In genomic region chr15:50353999-50354837, GRCh38 we compare ENCODE assay signal across 8 cellular contexts. TPM values are rescaled to one million over a fixed set of nuclear protein-coding genes. Genes with fewer than 3 reads are reported as not detected.
A peak's percentile ranks its signal among the peaks of the same experiment; 100 is the strongest.
DNase-seq lines count a peak whose midpoint lies in the region; ATAC-seq, FAIRE-seq and TF ChIP-seq lines count a peak whose summit lies in the region.

No MANE protein-coding gene starts in this region.

- no peaks in the 10 kb centered on the region for H3K27me3 ChIP-seq in Caco-2 (replicated peaks; ENCODE audit: control insufficient read depth, insufficient read depth, low read length)
- no peaks in the 10 kb centered on the region for H3K27me3 ChIP-seq in heart right ventricle
- H3K27me3 ChIP-seq in upper lobe of right lung, result no peaks in the 10 kb centered on the region

- peaks cover 51% of the 10 kb centered on the region for H3K36me3 Mint-ChIP-seq in Caco-2 (ENCODE audit: insufficient read depth, unreplicated experiment)

- ATAC-seq in GM19467 (IDR thresholded peaks at IDR 0.05; ENCODE audit: unreplicated experiment) (peak; percentile 28), heart right ventricle (peak; percentile 20 to 76 (median 40)), upper lobe of right lung (peak; percentile 57)

- no peaks in the 10 kb centered on the region for H3K27me3 Mint-ChIP-seq in Caco-2 (ENCODE audit: insufficient read depth, unreplicated experiment)

- H3K4me1 ChIP-seq in Caco-2, result peaks cover 16% of the 10 kb centered on the region
- peaks cover 0 to 74% (median 58%) of the 10 kb centered on the region in 9 donors for H3K4me1 ChIP-seq in heart right ventricle
- H3K4me1 ChIP-seq in upper lobe of right lung, result peaks cover 46% of the 10 kb centered on the region

- peak overlapping the region; percentile 97 for H3K27ac Mint-ChIP-seq in Caco-2 (ENCODE audit: unreplicated experiment)

- no peaks in the 10 kb centered on the region for H3K9me3 ChIP-seq in Caco-2
- no peaks in the 10 kb centered on the region for H3K9me3 ChIP-seq in heart right ventricle
- H3K9me3 ChIP-seq in upper lobe of right lung, result no peaks in the 10 kb centered on the region

- H3K4me3 ChIP-seq in Caco-2 (ENCODE audit: low read depth, low read length), result peak overlapping the region; percentile 91
- peak overlapping the region; percentile 61 to 97 (median 94) for H3K4me3 ChIP-seq in heart right ventricle
- H3K4me3 ChIP-seq in upper lobe of right lung, result peak overlapping the region; percentile 82

- peaks cover 28% of the 10 kb centered on the region for H3K4me1 Mint-ChIP-seq in Caco-2 (ENCODE audit: low read depth, unreplicated experiment)

- no TSS peak for BruUV-seq in Caco-2 (replicated peaks; lab: Mats Ljungman, UMichigan)

- peak overlapping the region; percentile 93 for H3K4me3 Mint-ChIP-seq in Caco-2 (ENCODE audit: unreplicated experiment)

- H3K36me3 ChIP-seq in Caco-2 (ENCODE audit: control insufficient read depth, insufficient read depth, low read length), result no peaks in the 10 kb centered on the region; the same call in 1 of the 2 replicates
- peaks cover 0 to 23% (median 0%) of the 10 kb centered on the region in 9 donors for H3K36me3 ChIP-seq in heart right ventricle
- no peaks in the 10 kb centered on the region for H3K36me3 ChIP-seq in upper lobe of right lung

- H3K9me3 Mint-ChIP-seq in Caco-2 (ENCODE audit: unreplicated experiment), result no peaks in the 10 kb centered on the region

- CTCF ChIA-PET in Caco-2 (lab: Charles Lee), result no interaction called here

- intact Hi-C loops in Caco-2 (cut with micrococcal nuclease; ENCODE audit: unreplicated experiment) (no loop called here), heart right ventricle (cut with DNase I) (loop anchor here in 2 of 10 donors (1.0 to 2.0 kb wide), 2 partner anchors 70 to 71 kb away; partner anchors contain the start of gene USP8 (in 2 of the 2)), posterior vena cava (cut with DNase I) (loop anchor here in 1 of 2 donors (10.0 kb wide), 1 partner anchor 71 kb away; the partner anchor contains the start of gene USP8), upper lobe of right lung (cut with DNase I) (no loop called here)

- WGBS in adipose tissue, 3 donors, result 0% methylated on average over 54 to 77 of the region's 77 CpGs
- 0% methylated on average over 76 to 77 of the region's 77 CpGs for WGBS in heart right ventricle, 2 donors

- DNase-seq in Caco-2 (peak; percentile 52 to 55), HTR-8/SVneo (ENCODE audit: insufficient read length, low spot score) (peak; percentile 53), SKM-1 (lab: John Stamatoyannopoulos, UW; ENCODE audit: unreplicated experiment) (peak; percentile 44), heart right ventricle (peak; percentile 42 to 43), posterior vena cava (ENCODE audit: low spot score) (peak; percentile 85), upper lobe of right lung (peak; percentile 82)

- no peak for FAIRE-seq in HTR-8/SVneo (lab: Jason Lieb, UNC)

- H3K27ac ChIP-seq in adipose tissue (ENCODE audit: low read depth, low read length), result peak overlapping the region; percentile 91
- H3K27ac ChIP-seq in heart right ventricle, result peak overlapping the region; percentile 97 to 100 (median 99)
- H3K27ac ChIP-seq in upper lobe of right lung, result peak overlapping the region; percentile 98

- POLR2A ChIA-PET in Caco-2 (lab: Charles Lee), result interaction anchor here (0.9 to 1.5 kb wide), 6 partner anchors 9 to 553 kb away, joined by 3 to 21 read pairs (median 3); partner anchors contain the start of gene USP8

- TF ChIP-seq CTCF in Caco-2 (IDR thresholded peaks at IDR 0.05; ENCODE audit: insufficient read depth in 1 of 2, low read depth in 1 of 2, low read length in 1 of 2, severe bottlenecking in 1 of 2, unreplicated experiment in 1 of 2) (no peak), heart right ventricle (IDR thresholded peaks at IDR 0.05) (no peak), upper lobe of right lung (IDR thresholded peaks at IDR 0.05) (no peak)

RNA-seq across cellular contexts. Expression of gene GABPB1, which starts 0.8 kb away (rescaled TPM):
- 42.8 and 44.7 TPM in 2 replicates for total RNA-seq in Caco-2 (2022)
- polyA plus RNA-seq in adipose tissue, result 10 to 100 TPM in 1 of 3 donors, 1 to 10 TPM in 2; 3.5 to 15.4 (median 6.7) TPM
- 10 to 100 TPM in 2 of 10 donors, 1 to 10 TPM in 8; 7.8 to 12.6 (median 8.9) TPM for total RNA-seq in heart right ventricle
- polyA plus RNA-seq in heart right ventricle, result 1 to 10 TPM; 5.3 to 6.6 TPM
- 10 to 100 TPM; 11.6 to 16.7 TPM for total RNA-seq in posterior vena cava
- total RNA-seq in upper lobe of right lung, result 21.2 TPM

Comparison
In these comparisons a context has a peak if more than half of its experiments do, and no peak if none do; other contexts are left out.
1. Peak in every context shown above with its lines: DNase-seq, ATAC-seq, H3K4me3 ChIP-seq and H3K27ac ChIP-seq.